ENCODE assay signal across 1 cellular context in the genomic region with DNA sequence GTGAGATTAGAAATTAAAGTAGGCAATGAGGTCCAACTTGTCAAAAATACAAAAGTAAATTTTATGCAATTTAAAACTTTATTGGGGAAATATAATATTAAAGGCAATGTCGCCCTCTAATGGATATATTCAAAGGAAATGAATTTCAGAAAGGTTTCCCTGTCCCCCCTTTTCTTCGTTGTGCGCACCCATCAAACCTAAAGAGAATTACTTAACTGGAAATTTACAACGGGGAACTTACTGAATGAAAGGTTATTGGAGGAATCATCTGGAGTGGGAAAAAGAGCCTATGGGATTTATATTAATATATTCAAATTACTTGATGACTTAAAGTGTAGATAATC.
A peak's percentile ranks its signal among the peaks of the same experiment; 100 is the strongest.
TF ChIP-seq lines count a peak whose summit lies in the region.

No MANE protein-coding gene starts in this region.

TF ChIP-seq in K562, 482 proteins besides CTCF, POLR2A, EP300 and RAD21 (continued from another document):
- TF ChIP-seq, protein P1, sequence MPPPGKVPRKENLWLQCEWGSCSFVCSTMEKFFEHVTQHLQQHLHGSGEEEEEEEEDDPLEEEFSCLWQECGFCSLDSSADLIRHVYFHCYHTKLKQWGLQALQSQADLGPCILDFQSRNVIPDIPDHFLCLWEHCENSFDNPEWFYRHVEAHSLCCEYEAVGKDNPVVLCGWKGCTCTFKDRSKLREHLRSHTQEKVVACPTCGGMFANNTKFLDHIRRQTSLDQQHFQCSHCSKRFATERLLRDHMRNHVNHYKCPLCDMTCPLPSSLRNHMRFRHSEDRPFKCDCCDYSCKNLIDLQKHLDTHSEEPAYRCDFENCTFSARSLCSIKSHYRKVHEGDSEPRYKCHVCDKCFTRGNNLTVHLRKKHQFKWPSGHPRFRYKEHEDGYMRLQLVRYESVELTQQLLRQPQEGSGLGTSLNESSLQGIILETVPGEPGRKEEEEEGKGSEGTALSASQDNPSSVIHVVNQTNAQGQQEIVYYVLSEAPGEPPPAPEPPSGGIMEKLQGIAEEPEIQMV (tag; conservative IDR thresholded peaks at IDR 0.05; ENCODE audit: low read depth) = no peak
- TF ChIP-seq ZNF12 (CRISPR knock-in tag; IDR thresholded peaks at IDR 0.05) = no peak
- no peak for TF ChIP-seq FOXJ2 (tag; IDR thresholded peaks at IDR 0.05)
- 0 out of 2 replicates have a peak, but pooled peaks have one; percentile 15 for TF ChIP-seq GABPA (tag; conservative IDR thresholded peaks at IDR 0.05; ENCODE audit: low read depth)
- TF ChIP-seq SPI1 (IDR thresholded peaks at IDR 0.05; ENCODE audit: borderline replicate concordance, low read depth, low read length) = no peak
- TF ChIP-seq HDAC2 (IDR thresholded peaks at IDR 0.05) = no peak
- no peak for TF ChIP-seq TFAM (CRISPR knock-in tag; conservative IDR thresholded peaks at IDR 0.05)
- no peak for TF ChIP-seq ZNF184 (CRISPR knock-in tag; IDR thresholded peaks at IDR 0.05)
- TF ChIP-seq ZNF785 (CRISPR knock-in tag; IDR thresholded peaks at IDR 0.05) = no peak
- TF ChIP-seq MBD2 (IDR thresholded peaks at IDR 0.05; ENCODE audit: borderline replicate concordance, low read depth) = no peak
- TF ChIP-seq, protein P2, sequence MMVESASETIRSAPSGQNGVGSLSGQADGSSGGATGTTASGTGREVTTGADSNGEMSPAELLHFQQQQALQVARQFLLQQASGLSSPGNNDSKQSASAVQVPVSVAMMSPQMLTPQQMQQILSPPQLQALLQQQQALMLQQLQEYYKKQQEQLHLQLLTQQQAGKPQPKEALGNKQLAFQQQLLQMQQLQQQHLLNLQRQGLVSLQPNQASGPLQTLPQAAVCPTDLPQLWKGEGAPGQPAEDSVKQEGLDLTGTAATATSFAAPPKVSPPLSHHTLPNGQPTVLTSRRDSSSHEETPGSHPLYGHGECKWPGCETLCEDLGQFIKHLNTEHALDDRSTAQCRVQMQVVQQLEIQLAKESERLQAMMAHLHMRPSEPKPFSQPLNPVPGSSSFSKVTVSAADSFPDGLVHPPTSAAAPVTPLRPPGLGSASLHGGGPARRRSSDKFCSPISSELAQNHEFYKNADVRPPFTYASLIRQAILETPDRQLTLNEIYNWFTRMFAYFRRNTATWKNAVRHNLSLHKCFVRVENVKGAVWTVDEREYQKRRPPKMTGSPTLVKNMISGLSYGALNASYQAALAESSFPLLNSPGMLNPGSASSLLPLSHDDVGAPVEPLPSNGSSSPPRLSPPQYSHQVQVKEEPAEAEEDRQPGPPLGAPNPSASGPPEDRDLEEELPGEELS (CRISPR knock-in tag; IDR thresholded peaks at IDR 0.05; ENCODE audit: borderline replicate concordance) = no peak
- TF ChIP-seq, protein P3, sequence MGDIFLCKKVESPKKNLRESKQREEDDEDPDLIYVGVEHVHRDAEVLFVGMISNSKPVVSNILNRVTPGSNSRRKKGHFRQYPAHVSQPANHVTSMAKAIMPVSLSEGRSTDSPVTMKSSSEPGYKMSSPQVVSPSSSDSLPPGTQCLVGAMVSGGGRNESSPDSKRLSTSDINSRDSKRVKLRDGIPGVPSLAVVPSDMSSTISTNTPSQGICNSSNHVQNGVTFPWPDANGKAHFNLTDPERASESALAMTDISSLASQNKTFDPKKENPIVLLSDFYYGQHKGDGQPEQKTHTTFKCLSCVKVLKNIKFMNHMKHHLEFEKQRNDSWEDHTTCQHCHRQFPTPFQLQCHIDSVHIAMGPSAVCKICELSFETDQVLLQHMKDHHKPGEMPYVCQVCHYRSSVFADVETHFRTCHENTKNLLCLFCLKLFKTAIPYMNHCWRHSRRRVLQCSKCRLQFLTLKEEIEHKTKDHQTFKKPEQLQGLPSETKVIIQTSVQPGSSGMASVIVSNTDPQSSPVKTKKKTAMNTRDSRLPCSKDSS (IDR thresholded peaks at IDR 0.05; ENCODE audit: low read depth, partially characterized antibody) = no peak
- no peak for TF ChIP-seq ZBTB8A (IDR thresholded peaks at IDR 0.05; ENCODE audit: partially characterized antibody)
- peak; percentile 3; the same call in 1 of the 2 replicates for TF ChIP-seq ATF7 (IDR thresholded peaks at IDR 0.05)
- TF ChIP-seq CC2D1A (IDR thresholded peaks at IDR 0.05) = peak; percentile 20; the same call in 1 of the 2 replicates
- no peak for TF ChIP-seq ZFPM2 (CRISPR knock-in tag; IDR thresholded peaks at IDR 0.05)
- TF ChIP-seq OTX1 (CRISPR knock-in tag; IDR thresholded peaks at IDR 0.05) = no peak
- TF ChIP-seq, protein P4, sequence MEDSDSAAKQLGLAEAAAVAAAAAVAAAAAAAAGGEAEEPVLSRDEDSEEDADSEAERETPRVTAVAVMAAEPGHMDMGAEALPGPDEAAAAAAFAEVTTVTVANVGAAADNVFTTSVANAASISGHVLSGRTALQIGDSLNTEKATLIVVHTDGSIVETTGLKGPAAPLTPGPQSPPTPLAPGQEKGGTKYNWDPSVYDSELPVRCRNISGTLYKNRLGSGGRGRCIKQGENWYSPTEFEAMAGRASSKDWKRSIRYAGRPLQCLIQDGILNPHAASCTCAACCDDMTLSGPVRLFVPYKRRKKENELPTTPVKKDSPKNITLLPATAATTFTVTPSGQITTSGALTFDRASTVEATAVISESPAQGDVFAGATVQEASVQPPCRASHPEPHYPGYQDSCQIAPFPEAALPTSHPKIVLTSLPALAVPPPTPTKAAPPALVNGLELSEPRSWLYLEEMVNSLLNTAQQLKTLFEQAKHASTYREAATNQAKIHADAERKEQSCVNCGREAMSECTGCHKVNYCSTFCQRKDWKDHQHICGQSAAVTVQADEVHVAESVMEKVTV (CRISPR knock-in tag; IDR thresholded peaks at IDR 0.05) = peak; percentile 47; the same call in 1 of the 2 replicates
- no peak for TF ChIP-seq ZKSCAN3 (CRISPR knock-in tag; IDR thresholded peaks at IDR 0.05)
- TF ChIP-seq, protein P5, sequence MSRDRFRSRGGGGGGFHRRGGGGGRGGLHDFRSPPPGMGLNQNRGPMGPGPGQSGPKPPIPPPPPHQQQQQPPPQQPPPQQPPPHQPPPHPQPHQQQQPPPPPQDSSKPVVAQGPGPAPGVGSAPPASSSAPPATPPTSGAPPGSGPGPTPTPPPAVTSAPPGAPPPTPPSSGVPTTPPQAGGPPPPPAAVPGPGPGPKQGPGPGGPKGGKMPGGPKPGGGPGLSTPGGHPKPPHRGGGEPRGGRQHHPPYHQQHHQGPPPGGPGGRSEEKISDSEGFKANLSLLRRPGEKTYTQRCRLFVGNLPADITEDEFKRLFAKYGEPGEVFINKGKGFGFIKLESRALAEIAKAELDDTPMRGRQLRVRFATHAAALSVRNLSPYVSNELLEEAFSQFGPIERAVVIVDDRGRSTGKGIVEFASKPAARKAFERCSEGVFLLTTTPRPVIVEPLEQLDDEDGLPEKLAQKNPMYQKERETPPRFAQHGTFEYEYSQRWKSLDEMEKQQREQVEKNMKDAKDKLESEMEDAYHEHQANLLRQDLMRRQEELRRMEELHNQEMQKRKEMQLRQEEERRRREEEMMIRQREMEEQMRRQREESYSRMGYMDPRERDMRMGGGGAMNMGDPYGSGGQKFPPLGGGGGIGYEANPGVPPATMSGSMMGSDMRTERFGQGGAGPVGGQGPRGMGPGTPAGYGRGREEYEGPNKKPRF (IDR thresholded peaks at IDR 0.05; ENCODE audit: low read depth, low read length) = no peak
- no peak for TF ChIP-seq PURB (CRISPR knock-in tag; IDR thresholded peaks at IDR 0.05; ENCODE audit: low read depth)
